Comparison of ENCODE assay signal across 1 cellular context in genomic region chr3:28253040-28253715, GRCh38.
TF ChIP-seq lines count a peak whose summit lies in the region.

No MANE protein-coding gene starts in this region.

TF ChIP-seq in K562, 482 proteins besides CTCF, POLR2A, EP300 and RAD21:
- TF ChIP-seq BRD4 (IDR thresholded peaks at IDR 0.05) (no peak), ZNF197 (CRISPR knock-in tag; IDR thresholded peaks at IDR 0.05; ENCODE audit: low read depth) (no peak), KDM2B (CRISPR knock-in tag; IDR thresholded peaks at IDR 0.05) (no peak), L3MBTL2 (IDR thresholded peaks at IDR 0.05) (no peak), CBX3 (IDR thresholded peaks at IDR 0.05; ENCODE audit: borderline replicate concordance in 1 of 2, low read length in 2 of 2) (no peak), AFF1 (IDR thresholded peaks at IDR 0.05; ENCODE audit: low read depth in 1 of 2, partially characterized antibody in 2 of 2) (no peak), ZBTB8A (IDR thresholded peaks at IDR 0.05; ENCODE audit: partially characterized antibody) (no peak)
